In the genomic region with DNA sequence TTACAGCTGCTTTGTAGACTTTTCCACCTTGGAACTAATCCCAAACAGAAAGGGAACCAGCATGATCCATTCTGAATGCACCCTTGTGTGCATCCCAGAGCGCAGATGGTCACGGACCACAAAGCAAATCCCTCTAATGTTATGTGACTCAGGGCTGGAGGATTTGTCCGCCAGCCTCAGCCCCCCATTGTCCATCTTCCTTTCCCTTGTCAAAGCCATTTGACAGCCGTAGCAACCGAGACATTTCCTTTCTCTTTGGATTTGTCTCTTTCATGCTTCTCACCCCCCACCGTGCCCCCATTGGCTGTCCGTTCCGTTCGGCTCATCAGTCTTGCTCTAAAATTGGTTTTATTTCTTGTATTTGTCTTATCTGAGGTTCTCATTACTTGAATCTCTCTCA, we compare ENCODE assay signal across 19 cellular contexts.
"Had no signal": no experiment of that assay in that cellular context is flagged by ENCODE, and none has a peak within 500 bp of the region (broad histone marks: within the 10 kb centered on the region; RNA-seq: fewer than 3 reads in every experiment).

No MANE protein-coding gene starts in this region.

- H3K27me3 ChIP-seq: cardiac muscle cell, right atrium auricular region, tibial nerve had no signal

- H3K36me3 Mint-ChIP-seq: naive thymus-derived CD8-positive, alpha-beta T cell; stimulated activated effector memory CD8-positive, alpha-beta T cell treated with anti-CD3 and anti-CD28 coated beads, Interleukin-12 subunit alpha, Interleukin-12 subunit beta, amount 100 ng/mL, for 72 hours had no signal

- H3K9me3 ChIP-seq: heart right ventricle, right atrium auricular region, sigmoid colon, tibial nerve had no signal

- H3K27ac ChIP-seq: cardiac muscle cell, heart right ventricle, right atrium auricular region, sigmoid colon, tibial nerve had no signal

- DNase-seq: cerebellar nuclear complex; effector CD4-positive, alpha-beta T cell; heart right ventricle; hypothalamus; kidney glomerular epithelial cell; mesendoderm; naive thymus-derived CD8-positive, alpha-beta T cell; posterior cingulate gyrus; sigmoid colon; small intestine; stimulated activated CD4-positive, alpha-beta T cell treated with anti-CD3 and anti-CD28 coated beads, Interleukin-4, amount 100 ng/mL, for 1 hour; stimulated activated CD8-positive, alpha-beta memory T cell treated with anti-CD3 and anti-CD28 coated beads, Interleukin-4, amount 100 ng/mL, for 48 hours had no signal

- H3K27ac Mint-ChIP-seq: dendritic cell treated with granulocyte-macrophage colony-stimulating factor and Interleukin-4, amounts not matched to agents 40 ng/mL and 50 ng/mL, for 4 days; naive thymus-derived CD8-positive, alpha-beta T cell; stimulated activated effector memory CD8-positive, alpha-beta T cell treated with anti-CD3 and anti-CD28 coated beads, Interleukin-12 subunit alpha, Interleukin-12 subunit beta, amount 100 ng/mL, for 72 hours; stimulated activated naive CD8-positive, alpha-beta T cell treated with anti-CD3 and anti-CD28 coated beads, Interleukin-15, Interleukin-2, amounts not matched to agents 100 ng/mL and 50 ng/mL, for 24 hours had no signal

- H3K4me3 Mint-ChIP-seq: dendritic cell treated with granulocyte-macrophage colony-stimulating factor and Interleukin-4, amounts not matched to agents 40 ng/mL and 50 ng/mL, for 4 days; naive thymus-derived CD8-positive, alpha-beta T cell; stimulated activated effector memory CD8-positive, alpha-beta T cell treated with anti-CD3 and anti-CD28 coated beads, Interleukin-12 subunit alpha, Interleukin-12 subunit beta, amount 100 ng/mL, for 72 hours; stimulated activated naive CD8-positive, alpha-beta T cell treated with anti-CD3 and anti-CD28 coated beads, Interleukin-15, Interleukin-2, amounts not matched to agents 100 ng/mL and 50 ng/mL, for 24 hours had no signal

- H3K4me1 Mint-ChIP-seq: naive thymus-derived CD8-positive, alpha-beta T cell; stimulated activated effector memory CD8-positive, alpha-beta T cell treated with anti-CD3 and anti-CD28 coated beads, Interleukin-12 subunit alpha, Interleukin-12 subunit beta, amount 100 ng/mL, for 72 hours had no signal

- H3K27me3 Mint-ChIP-seq: dendritic cell treated with granulocyte-macrophage colony-stimulating factor and Interleukin-4, amounts not matched to agents 40 ng/mL and 50 ng/mL, for 4 days; stimulated activated naive CD8-positive, alpha-beta T cell treated with anti-CD3 and anti-CD28 coated beads, Interleukin-15, Interleukin-2, amounts not matched to agents 100 ng/mL and 50 ng/mL, for 24 hours had no signal

- H3K4me1 ChIP-seq: heart right ventricle, right atrium auricular region, sigmoid colon, tibial nerve had no signal

- H3K9me3 Mint-ChIP-seq: dendritic cell treated with granulocyte-macrophage colony-stimulating factor and Interleukin-4, amounts not matched to agents 40 ng/mL and 50 ng/mL, for 4 days had no signal

- ATAC-seq: esophagus mucosa; heart right ventricle; naive thymus-derived CD8-positive, alpha-beta T cell; stimulated activated effector memory CD8-positive, alpha-beta T cell treated with anti-CD3 and anti-CD28 coated beads, Interleukin-12 subunit alpha, Interleukin-12 subunit beta, amount 100 ng/mL, for 72 hours had no signal

- H3K4me3 ChIP-seq: cardiac muscle cell, heart right ventricle, right atrium auricular region, sigmoid colon, tibial nerve had no signal

- H3K36me3 ChIP-seq: cardiac muscle cell, heart right ventricle, right atrium auricular region, sigmoid colon, tibial nerve had no signal
